12 cellular contexts compared by ENCODE assay signal in genomic region chr22:49051491-49052022, GRCh38.
A peak's percentile ranks its signal among the peaks of the same experiment; 100 is the strongest.
DNase-seq lines count a peak whose midpoint lies in the region; ATAC-seq and TF ChIP-seq lines count a peak whose summit lies in the region.
"Had no signal": no experiment of that assay in that cellular context is flagged by ENCODE, and none has a peak within 500 bp of the region (broad histone marks: within the 10 kb centered on the region; RNA-seq: fewer than 3 reads in every experiment).

No MANE protein-coding gene starts in this region.

- H3K9me3 Mint-ChIP-seq in activated CD8-positive, alpha-beta T cell treated with anti-CD3 and anti-CD28 coated beads for 36 hours, result no peaks in the 10 kb centered on the region

- WGBS in spleen, 5 donors, result 80 to 93% (median 84%) methylated on average over 31 of the region's 31 CpGs

- TF ChIP-seq CTCF in activated CD8-positive, alpha-beta T cell treated with anti-CD3 and anti-CD28 coated beads for 36 hours (IDR thresholded peaks at IDR 0.05), result no peak
- TF ChIP-seq CTCF in left lung (IDR thresholded peaks at IDR 0.05) (no peak), spleen (IDR thresholded peaks at IDR 0.05 in 8 of 11, conservative IDR thresholded peaks at IDR 0.05 in 3 of 11) (no peak), gastrocnemius medialis (IDR thresholded peaks at IDR 0.05 in 4 of 5, conservative IDR thresholded peaks at IDR 0.05 in 1 of 5) (no peak)

- TF ChIP-seq POLR2A in spleen (IDR thresholded peaks at IDR 0.05) (no peak), gastrocnemius medialis (IDR thresholded peaks at IDR 0.05) (no peak)

- H3K4me3 ChIP-seq in GM08714 (ENCODE audit: low read length) (peak overlapping the region; percentile 7; the same call in 1 of the 2 replicates), left lung (peak overlapping the region; percentile 18 to 37), spleen (peak overlapping the region in 7 of 8 donors; percentile 6 to 65 (median 18)), gastrocnemius medialis (peak overlapping the region in 2 of 4 donors; percentile 3 to 28)
- H3K4me3 ChIP-seq: PC-9 had no signal

- CTCF ChIA-PET in activated CD8-positive, alpha-beta T cell treated with anti-CD3 and anti-CD28 coated beads for 36 hours (lab: Charles Lee), result no interaction called here

- intact Hi-C loops in activated CD8-positive, alpha-beta T cell treated with anti-CD3 and anti-CD28 coated beads for 36 hours (cut with micrococcal nuclease), result no loop called here
- intact Hi-C loops in left lung (cut with DNase I) (no loop called here), spleen (cut with DNase I; ENCODE audit: low total_unique reads) (no loop called here), gastrocnemius medialis (cut with DNase I; ENCODE audit: low total_unique reads) (no loop called here)

- DNase-seq in activated CD8-positive, alpha-beta T cell treated with anti-CD3 and anti-CD28 coated beads for 36 hours, result no peak
- DNase-seq in left lung (no peak), spleen (no peak), gastrocnemius medialis (no peak), NCI-H1694 (lab: John Stamatoyannopoulos, UW) (no peak), NCI-H510A treated with DMSO at 0.1 percent for 48 hours (lab: John Stamatoyannopoulos, UW) (no peak)
- DNase-seq: dermis blood vessel endothelial cell, foreskin keratinocyte, left colon, PC-9 had no signal

- no peaks in the 10 kb centered on the region for H3K36me3 Mint-ChIP-seq in activated CD8-positive, alpha-beta T cell treated with anti-CD3 and anti-CD28 coated beads for 36 hours (ENCODE audit: low read depth)

- peak overlapping the region; percentile 72 for H3K4me3 Mint-ChIP-seq in activated CD8-positive, alpha-beta T cell treated with anti-CD3 and anti-CD28 coated beads for 36 hours

- POLR2A ChIA-PET in activated CD8-positive, alpha-beta T cell treated with anti-CD3 and anti-CD28 coated beads for 36 hours (lab: Charles Lee), result no interaction called here

- H3K27me3 Mint-ChIP-seq in activated CD8-positive, alpha-beta T cell treated with anti-CD3 and anti-CD28 coated beads for 36 hours, result peaks cover 4% of the 10 kb centered on the region

- peak; percentile 20 for ATAC-seq in activated CD8-positive, alpha-beta T cell treated with anti-CD3 and anti-CD28 coated beads for 36 hours
- peak; percentile 29 for ATAC-seq in left lung
- no peak for ATAC-seq in HG03175 (IDR thresholded peaks at IDR 0.05; ENCODE audit: unreplicated experiment)
- no peak for ATAC-seq in gastrocnemius medialis
- ATAC-seq: foreskin keratinocyte, left colon had no signal

- no peak overlapping the region for H3K27ac Mint-ChIP-seq in activated CD8-positive, alpha-beta T cell treated with anti-CD3 and anti-CD28 coated beads for 36 hours

- no peaks in the 10 kb centered on the region for H3K36me3 ChIP-seq in left lung
- H3K36me3 ChIP-seq in spleen, result no peaks in the 10 kb centered on the region
- H3K36me3 ChIP-seq in gastrocnemius medialis, result no peaks in the 10 kb centered on the region

- H3K4me1 Mint-ChIP-seq in activated CD8-positive, alpha-beta T cell treated with anti-CD3 and anti-CD28 coated beads for 36 hours (ENCODE audit: low read depth), result no peaks in the 10 kb centered on the region

- in situ Hi-C loops in gastrocnemius medialis (cut with MboI; ENCODE audit: low sequenced_read_pairs in 4 of 4), result no loop called here

- H3K27me3 ChIP-seq in left lung, result peaks cover 0 to 36% of the 10 kb centered on the region in 2 donors
- H3K27me3 ChIP-seq in spleen (replicated peaks in 1 of 7), result peaks cover 0 to 33% (median 0%) of the 10 kb centered on the region in 7 donors
- H3K27me3 ChIP-seq in gastrocnemius medialis, result peaks cover 0 to 2% (median 0%) of the 10 kb centered on the region in 3 donors
- H3K27me3 ChIP-seq: foreskin keratinocyte had no signal

- H3K4me1 ChIP-seq in left lung (no peaks in the 10 kb centered on the region), spleen (no peaks in the 10 kb centered on the region), gastrocnemius medialis (no peaks in the 10 kb centered on the region)
- H3K4me1 ChIP-seq: foreskin keratinocyte had no signal

- H3K9me3 ChIP-seq in left lung, result no peaks in the 10 kb centered on the region
- no peaks in the 10 kb centered on the region for H3K9me3 ChIP-seq in spleen
- no peaks in the 10 kb centered on the region for H3K9me3 ChIP-seq in gastrocnemius medialis

- H3K27ac ChIP-seq in left lung (no peak overlapping the region), spleen (no peak overlapping the region), gastrocnemius medialis (no peak overlapping the region)
- H3K27ac ChIP-seq: foreskin keratinocyte, PC-9 had no signal

Comparison
In these comparisons a context has a peak if more than half of its experiments do, and no peak if none do; other contexts are left out.
1. ATAC-seq: peak in activated CD8-positive, alpha-beta T cell treated with anti-CD3 and anti-CD28 coated beads for 36 hours (single experiment) and left lung (single experiment); none in HG03175 (single experiment) and gastrocnemius medialis (0 of 2).